In genomic region chr1:41361028-41361494, GRCh38 we compare ENCODE assay signal across 8 cellular contexts. TPM values are rescaled to one million over a fixed set of nuclear protein-coding genes. Genes with fewer than 3 reads are reported as not detected.
DNase-seq lines count a peak whose midpoint lies in the region; ATAC-seq, FAIRE-seq and TF ChIP-seq lines count a peak whose summit lies in the region.

Gene FOXO6, plus strand, starts transcription at chr1:41361434.

- peak within 1 kb of the TSS; percentile 78 for H2AFZ ChIP-seq in HCT116 (ENCODE audit: low read depth, low read length, poor library complexity, severe bottlenecking)
- H2AFZ ChIP-seq in MM.1S (ENCODE audit: low read length) = peak within 1 kb of the TSS; percentile 48; the same call in 1 of the 2 replicates
- peak within 1 kb of the TSS; percentile 39 for H2AFZ ChIP-seq in neuron (ENCODE audit: low read depth, low read length)

- TF ChIP-seq CTCF in HCT116 (IDR thresholded peaks at IDR 0.05 in 2 of 3, conservative IDR thresholded peaks at IDR 0.05 in 1 of 3; ENCODE audit: borderline replicate concordance in 1 of 3, insufficient read depth in 1 of 3, low read depth in 2 of 3, low read length in 2 of 3) = peak in 1 of 3 experiments; percentile 57; a peak in 3 of 6 replicates
- TF ChIP-seq CTCF in MM.1S (IDR thresholded peaks at IDR 0.05; ENCODE audit: low read length) = peak; percentile 36

- DNase-seq in ELF-1 (ENCODE audit: low read depth, low spot score) (peak; percentile 100), HCT116 (ENCODE audit: low read depth, low spot score) (peak; percentile 95), MM.1S (peak; percentile 98), SJCRH30 (peak; percentile 99), frontal cortex (ENCODE audit: low spot score in 2 of 2) (peak; percentile 98 to 99), stromal cell of bone marrow (ENCODE audit: low read depth) (peak; percentile 94)
- peak; percentile 93 for DNase-seq in activated naive CD4-positive, alpha-beta T cell treated with Interleukin-2 at 50 U/mL for 16 hours

- CTCF ChIA-PET in HCT116 (lab: Charles Lee) = interaction anchor here (0.6 to 2.1 kb wide), 9 partner anchors 17 to 761 kb away, joined by 3 to 8 read pairs (median 4); no protein-coding TSS in a partner anchor

- no peak for TF ChIP-seq RAD21 in HCT116 (IDR thresholded peaks at IDR 0.05; ENCODE audit: low read depth)

- POLR2A ChIA-PET in HCT116 (lab: Charles Lee) = interaction anchor here (0.5 to 2.4 kb wide), 5 partner anchors 12 to 57 kb away, joined by 3 to 6 read pairs (median 4); no protein-coding TSS in a partner anchor

- RAD21 ChIA-PET in HCT116 (lab: Charles Lee; ENCODE audit: low non-redundant PET in 1 of 2, low total read pairs in 2 of 2, uncharacterized antibody in 2 of 2, unreplicated experiment in 2 of 2) = no interaction called here

- H3K9ac ChIP-seq in HCT116 (ENCODE audit: low read length) (peak within 1 kb of the TSS; percentile 58), MM.1S (ENCODE audit: low read length) (peak within 1 kb of the TSS; percentile 29; the same call in 1 of the 2 replicates)

- H3K4me1 ChIP-seq in HCT116 (ENCODE audit: control insufficient read depth in 1 of 2, insufficient read depth in 2 of 2, low read length in 2 of 2) (peaks cover 16 to 47% of the 10 kb centered on the region in 2 experiments), MM.1S (ENCODE audit: low read length) (peaks cover 5% of the 10 kb centered on the region), SJCRH30 (peaks cover 60% of the 10 kb centered on the region), neuron (ENCODE audit: insufficient read depth, low read length) (peaks cover 10% of the 10 kb centered on the region)

- H3K79me2 ChIP-seq in HCT116 (ENCODE audit: insufficient read depth, low read length) (no peaks in the 10 kb centered on the region), MM.1S (ENCODE audit: low read length) (no peaks in the 10 kb centered on the region)

- intact Hi-C loops in HCT116 (cut with micrococcal nuclease) = loop anchor here (2.0 kb wide), 1 partner anchor 56 kb away; no protein-coding TSS in a partner anchor

- no peaks in the 10 kb centered on the region for H3K9me3 ChIP-seq in HCT116 (ENCODE audit: control insufficient read depth in 1 of 2, insufficient read depth in 1 of 2, low read depth in 1 of 2, low read length in 2 of 2)
- H3K9me3 ChIP-seq in MM.1S (replicated peaks; ENCODE audit: insufficient read depth, low read length) = no peaks in the 10 kb centered on the region
- no peaks in the 10 kb centered on the region for H3K9me3 ChIP-seq in SJCRH30 (replicated peaks)
- H3K9me3 ChIP-seq in neuron (ENCODE audit: low read length) = no peaks in the 10 kb centered on the region

- peak; percentile 92 for ATAC-seq in HCT116

- H3K4me2 ChIP-seq in HCT116 (ENCODE audit: low read length) (peak within 1 kb of the TSS; percentile 83), MM.1S (ENCODE audit: low read depth, low read length) (peak within 1 kb of the TSS; percentile 98)

- H3K36me3 ChIP-seq in HCT116 (ENCODE audit: control insufficient read depth in 1 of 2, insufficient read depth in 2 of 2, low read length in 2 of 2) (no peaks in the 10 kb centered on the region), MM.1S (replicated peaks; ENCODE audit: insufficient read depth, low read length) (no peaks in the 10 kb centered on the region), SJCRH30 (no peaks in the 10 kb centered on the region), neuron (ENCODE audit: insufficient read depth, low read length) (no peaks in the 10 kb centered on the region)

- FAIRE-seq in frontal cortex (lab: Jason Lieb, UNC) = peak; percentile 91

- peak within 1 kb of the TSS; percentile 40; the same call in 1 of the 2 replicates for H3K27ac ChIP-seq in HCT116 (ENCODE audit: low read depth, low read length)
- peak within 1 kb of the TSS; percentile 3; the same call in 1 of the 2 replicates for H3K27ac ChIP-seq in MM.1S (ENCODE audit: low read length)
- H3K27ac ChIP-seq in SJCRH30 = no peak within 1 kb of the TSS

- no peaks in the 10 kb centered on the region for H3K27me3 ChIP-seq in HCT116 (ENCODE audit: insufficient read depth, low read length)
- H3K27me3 ChIP-seq in MM.1S (replicated peaks; ENCODE audit: insufficient read depth, low read length) = peaks cover 34% of the 10 kb centered on the region
- no peaks in the 10 kb centered on the region for H3K27me3 ChIP-seq in SJCRH30
- H3K27me3 ChIP-seq in neuron (ENCODE audit: insufficient read depth, low read length) = peaks cover 37% of the 10 kb centered on the region

- no TSS peak for BruUV-seq in HCT116 (replicated peaks; lab: Mats Ljungman, UMichigan)

- H3F3A ChIP-seq in MM.1S (ENCODE audit: insufficient read depth, low read length) = no peaks in the 10 kb centered on the region

- no peak for TF ChIP-seq POLR2A in HCT116 (IDR thresholded peaks at IDR 0.05; ENCODE audit: borderline replicate concordance, extremely low read depth, insufficient read depth, insufficient read length)

- H3K9me2 ChIP-seq in HCT116 (ENCODE audit: insufficient read depth) (no peaks in the 10 kb centered on the region), MM.1S (replicated peaks; ENCODE audit: insufficient read depth, low read length) (no peaks in the 10 kb centered on the region)

- H3K4me3 ChIP-seq in HCT116 (replicated peaks in 1 of 2; ENCODE audit: low read depth in 1 of 2, low read length in 2 of 2) (peak within 1 kb of the TSS; percentile 35 to 57), MM.1S (ENCODE audit: low read length) (peak within 1 kb of the TSS; percentile 53), SJCRH30 (peak within 1 kb of the TSS; percentile 72), neuron (ENCODE audit: low read length) (peak within 1 kb of the TSS; percentile 46)

- H4K20me1 ChIP-seq in HCT116 (ENCODE audit: insufficient read depth) (no peaks in the 10 kb centered on the region), MM.1S (ENCODE audit: insufficient read depth, low read length) (no peaks in the 10 kb centered on the region)

TF ChIP-seq in HCT116, 20 proteins besides CTCF, POLR2A, EP300 and RAD21:
- peak; percentile 55 for TF ChIP-seq POLR2AphosphoS5 (IDR thresholded peaks at IDR 0.05; ENCODE audit: low read depth, low read length)
- TF ChIP-seq CBX3 (IDR thresholded peaks at IDR 0.05; ENCODE audit: low read depth) = no peak
- no peak for TF ChIP-seq REST (IDR thresholded peaks at IDR 0.05; ENCODE audit: low read depth)
- no peak for TF ChIP-seq SIN3A (IDR thresholded peaks at IDR 0.05; ENCODE audit: low read depth)
- no peak for TF ChIP-seq EZH2 (IDR thresholded peaks at IDR 0.05)
- TF ChIP-seq EGR1 (IDR thresholded peaks at IDR 0.05; ENCODE audit: low read depth) = peak; percentile 77; the same call in 1 of the 2 replicates
- TF ChIP-seq CEBPB (IDR thresholded peaks at IDR 0.05; ENCODE audit: low read depth) = no peak
- TF ChIP-seq TCF7L2 (IDR thresholded peaks at IDR 0.05; ENCODE audit: borderline replicate concordance, extremely low read depth, insufficient read depth, insufficient read length) = peak; percentile 27

RNA-seq across cellular contexts. Expression of gene FOXO6, which starts in this region (rescaled TPM):
- total RNA-seq in HCT116 (2021; ENCODE audit: unreplicated experiment) (7.0 TPM), frontal cortex (3.7 TPM)
- 4.0 and 4.1 TPM in 2 replicates for polyA plus RNA-seq in HCT116 (2012)
- 11.9 and 12.9 TPM in 2 replicates for total RNA-seq in SJCRH30 (2014; rRNA removed; shearing (Covaris generic))
